Comparison of ENCODE assay signal across 1 cellular context in genomic region chr18:58010265-58010664, GRCh38.
A peak's percentile ranks its signal among the peaks of the same experiment; 100 is the strongest.
TF ChIP-seq lines count a peak whose summit lies in the region.

No MANE protein-coding gene starts in this region.

TF ChIP-seq in K562, 482 proteins besides CTCF, POLR2A, EP300 and RAD21:
- no peak for TF ChIP-seq SAP30 (IDR thresholded peaks at IDR 0.05; ENCODE audit: borderline replicate concordance, insufficient read depth, low read depth, low read length, poor library complexity, severe bottlenecking)
- TF ChIP-seq CEBPB (tag; IDR thresholded peaks at IDR 0.05), result peak; percentile 52
- no peak for TF ChIP-seq UBTF (IDR thresholded peaks at IDR 0.05; ENCODE audit: borderline replicate concordance in 1 of 2, low read depth in 2 of 2, low read length in 2 of 2)
- no peak for TF ChIP-seq MGA (IDR thresholded peaks at IDR 0.05)
- 0 out of 2 replicates have a peak, but pooled peaks have one; percentile 10 for TF ChIP-seq ZNF121 (CRISPR knock-in tag; conservative IDR thresholded peaks at IDR 0.05)
